In the genomic region with DNA sequence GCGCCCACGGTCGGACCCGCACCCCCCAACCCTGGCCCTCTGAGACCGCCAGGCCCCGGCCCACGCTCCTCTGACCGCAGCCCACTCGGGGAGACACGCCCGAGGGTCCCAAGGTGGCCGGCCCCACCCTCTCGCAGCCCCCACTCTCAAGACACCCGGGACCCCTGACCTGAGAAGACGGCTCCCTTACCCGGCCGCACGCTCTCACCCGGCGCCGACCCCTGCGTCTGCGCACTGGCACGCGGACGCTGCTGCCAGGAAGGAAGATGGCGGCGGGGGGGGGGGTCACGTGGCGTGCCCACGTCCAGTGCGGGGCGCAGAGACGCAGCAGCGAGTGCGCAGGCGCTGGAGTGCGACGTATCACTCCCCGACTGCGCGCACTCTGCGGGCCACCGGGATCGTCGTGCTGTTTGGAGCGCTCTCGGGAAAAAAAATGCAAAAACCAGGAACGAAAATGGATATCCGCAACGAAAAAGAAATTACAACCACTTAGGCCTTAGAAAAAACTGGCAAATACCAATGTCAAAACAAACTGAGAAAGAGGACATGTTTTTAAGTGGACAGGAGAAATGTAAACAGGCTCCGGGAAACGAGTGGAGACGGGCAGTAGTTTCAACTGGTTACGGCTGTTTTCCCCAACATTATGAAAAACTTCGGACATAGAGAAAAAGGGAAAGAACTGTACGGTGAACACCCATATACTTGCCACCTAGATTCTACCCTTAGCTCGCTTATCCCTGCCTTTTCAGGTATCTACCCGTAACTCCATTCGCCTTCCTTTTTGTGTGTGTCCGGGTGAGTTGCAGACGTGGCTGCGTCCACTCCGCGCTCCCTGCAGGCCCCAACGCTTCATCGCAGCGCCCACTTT, we compare ENCODE assay signal across 8 cellular contexts. TPM values are rescaled to one million over a fixed set of nuclear protein-coding genes. Genes with fewer than 3 reads are reported as not detected.
A peak's percentile ranks its signal among the peaks of the same experiment; 100 is the strongest.
DNase-seq lines count a peak whose midpoint lies in the region; ATAC-seq and TF ChIP-seq lines count a peak whose summit lies in the region.

TSS of gene MRPL36 (minus strand) at position 236 of the 868 bp plus-strand sequence. CDS start 902 bp downstream, outside the sequence.

- peak; percentile 97 for DNase-seq in DMS 273 (lab: John Stamatoyannopoulos, UW; ENCODE audit: unreplicated experiment)
- peak; percentile 91 for DNase-seq in activated T-cell treated with anti-CD3 and anti-CD28 coated beads, Interleukin-2, amount 50 U/mL, for 1 hour
- DNase-seq in epithelial cell of proximal tubule (ENCODE audit: low read depth), result no peak
- DNase-seq in mucosa of descending colon, result peak; percentile 96 to 97 (median 97)
- peak; percentile 81 to 89 for DNase-seq in stimulated activated CD8-positive, alpha-beta memory T cell treated with anti-CD3 and anti-CD28 coated beads, Interleukin-4, amount 100 ng/mL, for 1 hour (ENCODE audit: low read depth in 2 of 2, low spot score in 1 of 2)

- H3K27ac ChIP-seq in KMS-11, result peak within 1 kb of the TSS; percentile 70

- H3K4me3 ChIP-seq in KMS-11 (IDR thresholded peaks at IDR 0.05; ENCODE audit: insufficient read depth, low read depth, low read length) (no peak within 1 kb of the TSS), epithelial cell of proximal tubule (ENCODE audit: low read depth, low read length) (peak within 1 kb of the TSS; percentile 68), mucosa of descending colon (peak within 1 kb of the TSS; percentile 89)

- peak within 1 kb of the TSS; percentile 94 for H3K4me2 ChIP-seq in KMS-11

- peak; percentile 48 for ATAC-seq in GM21576 (IDR thresholded peaks at IDR 0.05; ENCODE audit: unreplicated experiment)
- ATAC-seq in mucosa of descending colon, result peak; percentile 89

- no peaks in the 10 kb centered on the region for H3K9me3 ChIP-seq in mucosa of descending colon

- H4K20me1 ChIP-seq in KMS-11 (ENCODE audit: insufficient read depth), result no peaks in the 10 kb centered on the region

- no peaks in the 10 kb centered on the region for H3K27me3 ChIP-seq in KMS-11 (ENCODE audit: insufficient read depth, low read depth)

- peaks cover 66% of the 10 kb centered on the region for H3K79me2 ChIP-seq in KMS-11 (ENCODE audit: insufficient read depth, low read depth)

- peak within 1 kb of the TSS; percentile 76; the same call in 1 of the 2 replicates for H2AFZ ChIP-seq in KMS-11 (ENCODE audit: low read depth)

- H3K36me3 ChIP-seq in KMS-11 (ENCODE audit: insufficient read depth) (peaks cover 11% of the 10 kb centered on the region; the same call in 1 of the 2 replicates), mucosa of descending colon (ENCODE audit: low read depth) (no peaks in the 10 kb centered on the region)

- TF ChIP-seq CTCF in KMS-11 (conservative IDR thresholded peaks at IDR 0.05; ENCODE audit: low read depth, low read length) (no peak), epithelial cell of proximal tubule (conservative IDR thresholded peaks at IDR 0.05; ENCODE audit: low read depth, low read length) (no peak), mucosa of descending colon (IDR thresholded peaks at IDR 0.05) (no peak)

- peaks cover 22% of the 10 kb centered on the region for H3K4me1 ChIP-seq in KMS-11 (ENCODE audit: low read depth, poor library complexity, severe bottlenecking)
- H3K4me1 ChIP-seq in mucosa of descending colon (ENCODE audit: low read depth), result peaks cover 6% of the 10 kb centered on the region

- intact Hi-C loops in mucosa of descending colon (cut with DNase I, micrococcal nuclease), result no loop called here

- H3K9ac ChIP-seq in KMS-11, result peak within 1 kb of the TSS; percentile 90

TF ChIP-seq in PFSK-1, 5 proteins besides CTCF, POLR2A, EP300 and RAD21:
- TF ChIP-seq TAF1 (IDR thresholded peaks at IDR 0.05; ENCODE audit: borderline replicate concordance, insufficient read depth, low read length), result peak; percentile 71; the same call in 1 of the 2 replicates
- no peak for TF ChIP-seq FOXP2 (optimal IDR thresholded peaks at IDR 0.05; ENCODE audit: borderline replicate concordance, extremely low read depth, extremely low read length, insufficient read depth)
- peak; percentile 70 for TF ChIP-seq POLR2AphosphoS5 (IDR thresholded peaks at IDR 0.05; ENCODE audit: low read depth, low read length)
- TF ChIP-seq, protein P1, sequence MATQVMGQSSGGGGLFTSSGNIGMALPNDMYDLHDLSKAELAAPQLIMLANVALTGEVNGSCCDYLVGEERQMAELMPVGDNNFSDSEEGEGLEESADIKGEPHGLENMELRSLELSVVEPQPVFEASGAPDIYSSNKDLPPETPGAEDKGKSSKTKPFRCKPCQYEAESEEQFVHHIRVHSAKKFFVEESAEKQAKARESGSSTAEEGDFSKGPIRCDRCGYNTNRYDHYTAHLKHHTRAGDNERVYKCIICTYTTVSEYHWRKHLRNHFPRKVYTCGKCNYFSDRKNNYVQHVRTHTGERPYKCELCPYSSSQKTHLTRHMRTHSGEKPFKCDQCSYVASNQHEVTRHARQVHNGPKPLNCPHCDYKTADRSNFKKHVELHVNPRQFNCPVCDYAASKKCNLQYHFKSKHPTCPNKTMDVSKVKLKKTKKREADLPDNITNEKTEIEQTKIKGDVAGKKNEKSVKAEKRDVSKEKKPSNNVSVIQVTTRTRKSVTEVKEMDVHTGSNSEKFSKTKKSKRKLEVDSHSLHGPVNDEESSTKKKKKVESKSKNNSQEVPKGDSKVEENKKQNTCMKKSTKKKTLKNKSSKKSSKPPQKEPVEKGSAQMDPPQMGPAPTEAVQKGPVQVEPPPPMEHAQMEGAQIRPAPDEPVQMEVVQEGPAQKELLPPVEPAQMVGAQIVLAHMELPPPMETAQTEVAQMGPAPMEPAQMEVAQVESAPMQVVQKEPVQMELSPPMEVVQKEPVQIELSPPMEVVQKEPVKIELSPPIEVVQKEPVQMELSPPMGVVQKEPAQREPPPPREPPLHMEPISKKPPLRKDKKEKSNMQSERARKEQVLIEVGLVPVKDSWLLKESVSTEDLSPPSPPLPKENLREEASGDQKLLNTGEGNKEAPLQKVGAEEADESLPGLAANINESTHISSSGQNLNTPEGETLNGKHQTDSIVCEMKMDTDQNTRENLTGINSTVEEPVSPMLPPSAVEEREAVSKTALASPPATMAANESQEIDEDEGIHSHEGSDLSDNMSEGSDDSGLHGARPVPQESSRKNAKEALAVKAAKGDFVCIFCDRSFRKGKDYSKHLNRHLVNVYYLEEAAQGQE (IDR thresholded peaks at IDR 0.05; ENCODE audit: insufficient read depth in 1 of 2, low read depth in 2 of 2, low read length in 2 of 2), result no peak
- no peak for TF ChIP-seq SIN3A (IDR thresholded peaks at IDR 0.05; ENCODE audit: borderline replicate concordance, insufficient read depth, low read length)

RNA-seq across cellular contexts. Expression of gene MRPL36, which starts in this region (rescaled TPM):
- polyA plus RNA-seq in PFSK-1 (2012; ENCODE audit: insufficient read length, low read depth), result 65.2 TPM
- 57.9 and 75.9 TPM in 2 replicates for total RNA-seq in epithelial cell of proximal tubule
- 10 to 100 TPM; 26.3 to 41.4 (median 28.6) TPM for total RNA-seq in mucosa of descending colon
